21 cellular contexts compared by ENCODE assay signal in the genomic region with DNA sequence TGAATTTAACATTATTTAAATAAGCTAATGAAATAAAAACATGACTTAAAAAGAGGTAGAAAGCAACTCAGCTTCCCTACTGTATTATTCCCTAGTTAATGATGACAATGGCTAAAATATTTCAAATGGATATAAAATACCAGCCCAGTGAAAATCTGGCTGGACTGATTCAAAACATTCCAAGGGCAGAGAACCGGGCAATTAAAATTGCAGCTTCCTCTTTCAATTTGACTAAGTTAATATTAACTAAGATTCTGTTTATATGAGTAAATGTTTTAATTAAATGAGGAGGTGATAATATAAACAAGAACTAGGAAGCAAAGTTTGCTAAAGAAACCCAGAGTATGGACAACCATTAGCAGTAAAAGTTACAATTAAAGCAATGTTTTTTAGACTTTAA.
"Had no signal": no experiment of that assay in that cellular context is flagged by ENCODE, and none has a peak within 500 bp of the region (broad histone marks: within the 10 kb centered on the region; RNA-seq: fewer than 3 reads in every experiment).

No MANE protein-coding gene starts in this region.

- H3K9me3 ChIP-seq: colonic mucosa, heart right ventricle, right atrium auricular region, sigmoid colon, stomach, thoracic aorta had no signal

- ATAC-seq: heart right ventricle; left ventricle myocardium superior; natural killer cell treated with Interleukin-12 subunit alpha and Interleukin-12 subunit beta and Interleukin-15 and Interleukin-18, amount 100 ng/mL, for 72 hours had no signal

- DNase-seq: colonic mucosa; effector CD4-positive, alpha-beta T cell; endodermal cell; heart right ventricle; islet precursor cell; left cardiac atrium; left ventricle myocardium superior; mesenchymal stem cell; midbrain; occipital lobe; sigmoid colon; stimulated activated CD4-positive, alpha-beta T cell treated with anti-CD3 and anti-CD28 coated beads, Interleukin-12 subunit alpha, Interleukin-12 subunit beta, amount 100 ng/mL, for 4 hours; stimulated activated naive CD4-positive, alpha-beta T cell; stomach; substantia nigra; trophoblast cell had no signal

- H3K4me1 ChIP-seq: colonic mucosa, right atrium auricular region had no signal

- H3K27ac ChIP-seq: colonic mucosa, heart right ventricle, right atrium auricular region, sigmoid colon, skin epidermis, thoracic aorta had no signal

- H3K36me3 ChIP-seq: colonic mucosa, right atrium auricular region, sigmoid colon, stomach had no signal

- H3K4me3 ChIP-seq: colonic mucosa, heart right ventricle, lung, right atrium auricular region, sigmoid colon, skin epidermis, stomach, thoracic aorta had no signal

- H3K27me3 ChIP-seq: colonic mucosa, heart right ventricle, right atrium auricular region, sigmoid colon, stomach had no signal
